ENCODE assay signal across 1 cellular context in the genomic region with DNA sequence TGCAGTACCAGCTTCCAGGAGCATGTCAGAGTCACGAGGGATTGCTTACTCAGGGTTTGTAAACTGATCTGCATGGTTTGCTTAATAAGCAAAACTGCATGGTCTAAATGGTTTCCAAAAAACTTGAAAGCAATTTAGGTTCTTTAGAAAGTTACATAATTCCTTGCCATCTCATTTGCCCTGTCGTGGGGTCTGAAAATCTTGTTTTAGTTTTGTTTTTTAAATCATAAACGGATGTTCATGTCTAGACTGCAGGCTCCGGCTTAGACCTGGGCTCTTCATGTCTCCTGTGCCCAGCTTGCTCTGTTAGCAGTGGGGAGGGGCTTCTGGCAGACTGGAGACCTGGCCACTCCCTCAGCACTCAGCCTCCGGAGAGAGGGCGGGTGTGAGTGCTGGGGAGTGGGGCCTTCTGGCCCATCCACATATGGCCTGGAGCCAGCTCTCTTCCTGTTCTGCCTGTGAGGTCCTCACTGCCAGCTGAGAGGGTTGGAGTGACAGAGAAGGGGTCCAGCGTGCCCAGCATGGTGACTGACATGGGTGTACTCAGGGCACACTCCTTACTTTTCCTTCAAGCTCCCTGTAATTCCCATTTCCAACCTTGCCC.
TF ChIP-seq lines count a peak whose summit lies in the region.

No MANE protein-coding gene starts in this region.

TF ChIP-seq in HEK293, 187 proteins besides CTCF, POLR2A, EP300 and RAD21 (continued from another document and continues in another):
- TF ChIP-seq, protein P1, sequence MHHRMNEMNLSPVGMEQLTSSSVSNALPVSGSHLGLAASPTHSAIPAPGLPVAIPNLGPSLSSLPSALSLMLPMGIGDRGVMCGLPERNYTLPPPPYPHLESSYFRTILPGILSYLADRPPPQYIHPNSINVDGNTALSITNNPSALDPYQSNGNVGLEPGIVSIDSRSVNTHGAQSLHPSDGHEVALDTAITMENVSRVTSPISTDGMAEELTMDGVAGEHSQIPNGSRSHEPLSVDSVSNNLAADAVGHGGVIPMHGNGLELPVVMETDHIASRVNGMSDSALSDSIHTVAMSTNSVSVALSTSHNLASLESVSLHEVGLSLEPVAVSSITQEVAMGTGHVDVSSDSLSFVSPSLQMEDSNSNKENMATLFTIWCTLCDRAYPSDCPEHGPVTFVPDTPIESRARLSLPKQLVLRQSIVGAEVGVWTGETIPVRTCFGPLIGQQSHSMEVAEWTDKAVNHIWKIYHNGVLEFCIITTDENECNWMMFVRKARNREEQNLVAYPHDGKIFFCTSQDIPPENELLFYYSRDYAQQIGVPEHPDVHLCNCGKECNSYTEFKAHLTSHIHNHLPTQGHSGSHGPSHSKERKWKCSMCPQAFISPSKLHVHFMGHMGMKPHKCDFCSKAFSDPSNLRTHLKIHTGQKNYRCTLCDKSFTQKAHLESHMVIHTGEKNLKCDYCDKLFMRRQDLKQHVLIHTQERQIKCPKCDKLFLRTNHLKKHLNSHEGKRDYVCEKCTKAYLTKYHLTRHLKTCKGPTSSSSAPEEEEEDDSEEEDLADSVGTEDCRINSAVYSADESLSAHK (tag by site-specific recombination; IDR thresholded peaks at IDR 0.05) = no peak
- no peak for TF ChIP-seq ZFP3 (tag by site-specific recombination; IDR thresholded peaks at IDR 0.05; ENCODE audit: low read depth)
- no peak for TF ChIP-seq ZNF146 (tag by site-specific recombination; IDR thresholded peaks at IDR 0.05)
- no peak for TF ChIP-seq ZFP69B (tag by site-specific recombination; IDR thresholded peaks at IDR 0.05)
- TF ChIP-seq MZF1 (tag by site-specific recombination; IDR thresholded peaks at IDR 0.05; ENCODE audit: borderline replicate concordance) = no peak
- TF ChIP-seq, protein P2, sequence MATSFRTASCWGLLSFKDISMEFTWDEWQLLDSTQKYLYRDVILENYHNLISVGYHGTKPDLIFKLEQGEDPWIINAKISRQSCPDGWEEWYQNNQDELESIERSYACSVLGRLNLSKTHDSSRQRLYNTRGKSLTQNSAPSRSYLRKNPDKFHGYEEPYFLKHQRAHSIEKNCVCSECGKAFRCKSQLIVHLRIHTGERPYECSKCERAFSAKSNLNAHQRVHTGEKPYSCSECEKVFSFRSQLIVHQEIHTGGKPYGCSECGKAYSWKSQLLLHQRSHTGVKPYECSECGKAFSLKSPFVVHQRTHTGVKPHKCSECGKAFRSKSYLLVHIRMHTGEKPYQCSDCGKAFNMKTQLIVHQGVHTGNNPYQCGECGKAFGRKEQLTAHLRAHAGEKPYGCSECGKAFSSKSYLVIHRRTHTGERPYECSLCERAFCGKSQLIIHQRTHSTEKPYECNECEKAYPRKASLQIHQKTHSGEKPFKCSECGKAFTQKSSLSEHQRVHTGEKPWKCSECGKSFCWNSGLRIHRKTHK (tag by site-specific recombination; IDR thresholded peaks at IDR 0.05) = no peak
- no peak for TF ChIP-seq GLI2 (tag by site-specific recombination; IDR thresholded peaks at IDR 0.05; ENCODE audit: borderline replicate concordance, low read depth)
- TF ChIP-seq ZNF114 (tag by site-specific recombination; IDR thresholded peaks at IDR 0.05) = no peak
- no peak for TF ChIP-seq ZNF274 (IDR thresholded peaks at IDR 0.05; ENCODE audit: low read length)
- TF ChIP-seq ZNF274 (tag by site-specific recombination; IDR thresholded peaks at IDR 0.05; ENCODE audit: borderline replicate concordance) = no peak
- TF ChIP-seq ZNF341 (tag by site-specific recombination; IDR thresholded peaks at IDR 0.05; ENCODE audit: low read depth) = peak; percentile 26
- no peak for TF ChIP-seq ZBTB20 (tag by site-specific recombination; IDR thresholded peaks at IDR 0.05)
- no peak for TF ChIP-seq ZNF138 (tag by site-specific recombination; IDR thresholded peaks at IDR 0.05; ENCODE audit: borderline replicate concordance)
- no peak for TF ChIP-seq SP7 (tag by site-specific recombination; IDR thresholded peaks at IDR 0.05)
- TF ChIP-seq HOXD13 (CRISPR knock-in tag; IDR thresholded peaks at IDR 0.05; ENCODE audit: borderline replicate concordance) = no peak
- TF ChIP-seq, protein P3, sequence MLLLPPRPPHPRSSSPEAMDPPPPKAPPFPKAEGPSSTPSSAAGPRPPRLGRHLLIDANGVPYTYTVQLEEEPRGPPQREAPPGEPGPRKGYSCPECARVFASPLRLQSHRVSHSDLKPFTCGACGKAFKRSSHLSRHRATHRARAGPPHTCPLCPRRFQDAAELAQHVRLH (tag by site-specific recombination; IDR thresholded peaks at IDR 0.05) = no peak
- no peak for TF ChIP-seq WT1 (tag by site-specific recombination; IDR thresholded peaks at IDR 0.05)
- no peak for TF ChIP-seq ZNF514 (tag by site-specific recombination; IDR thresholded peaks at IDR 0.05)
- TF ChIP-seq ZNF350 (tag by site-specific recombination; IDR thresholded peaks at IDR 0.05) = no peak
- TF ChIP-seq ZNF585B (tag by site-specific recombination; IDR thresholded peaks at IDR 0.05) = no peak
- no peak for TF ChIP-seq ZXDB (tag by site-specific recombination; IDR thresholded peaks at IDR 0.05)
- TF ChIP-seq ZNF747 (tag by site-specific recombination; IDR thresholded peaks at IDR 0.05) = no peak
- no peak for TF ChIP-seq BCL11B (tag by site-specific recombination; IDR thresholded peaks at IDR 0.05; ENCODE audit: low read depth)
- no peak for TF ChIP-seq SCRT1 (tag by site-specific recombination; IDR thresholded peaks at IDR 0.05; ENCODE audit: borderline replicate concordance)
- TF ChIP-seq, protein P4, sequence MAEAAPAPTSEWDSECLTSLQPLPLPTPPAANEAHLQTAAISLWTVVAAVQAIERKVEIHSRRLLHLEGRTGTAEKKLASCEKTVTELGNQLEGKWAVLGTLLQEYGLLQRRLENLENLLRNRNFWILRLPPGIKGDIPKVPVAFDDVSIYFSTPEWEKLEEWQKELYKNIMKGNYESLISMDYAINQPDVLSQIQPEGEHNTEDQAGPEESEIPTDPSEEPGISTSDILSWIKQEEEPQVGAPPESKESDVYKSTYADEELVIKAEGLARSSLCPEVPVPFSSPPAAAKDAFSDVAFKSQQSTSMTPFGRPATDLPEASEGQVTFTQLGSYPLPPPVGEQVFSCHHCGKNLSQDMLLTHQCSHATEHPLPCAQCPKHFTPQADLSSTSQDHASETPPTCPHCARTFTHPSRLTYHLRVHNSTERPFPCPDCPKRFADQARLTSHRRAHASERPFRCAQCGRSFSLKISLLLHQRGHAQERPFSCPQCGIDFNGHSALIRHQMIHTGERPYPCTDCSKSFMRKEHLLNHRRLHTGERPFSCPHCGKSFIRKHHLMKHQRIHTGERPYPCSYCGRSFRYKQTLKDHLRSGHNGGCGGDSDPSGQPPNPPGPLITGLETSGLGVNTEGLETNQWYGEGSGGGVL (tag by site-specific recombination; IDR thresholded peaks at IDR 0.05) = no peak
- TF ChIP-seq, protein P5, sequence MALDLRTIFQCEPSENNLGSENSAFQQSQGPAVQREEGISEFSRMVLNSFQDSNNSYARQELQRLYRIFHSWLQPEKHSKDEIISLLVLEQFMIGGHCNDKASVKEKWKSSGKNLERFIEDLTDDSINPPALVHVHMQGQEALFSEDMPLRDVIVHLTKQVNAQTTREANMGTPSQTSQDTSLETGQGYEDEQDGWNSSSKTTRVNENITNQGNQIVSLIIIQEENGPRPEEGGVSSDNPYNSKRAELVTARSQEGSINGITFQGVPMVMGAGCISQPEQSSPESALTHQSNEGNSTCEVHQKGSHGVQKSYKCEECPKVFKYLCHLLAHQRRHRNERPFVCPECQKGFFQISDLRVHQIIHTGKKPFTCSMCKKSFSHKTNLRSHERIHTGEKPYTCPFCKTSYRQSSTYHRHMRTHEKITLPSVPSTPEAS (tag by site-specific recombination; IDR thresholded peaks at IDR 0.05) = no peak
- no peak for TF ChIP-seq ZNF555 (tag by site-specific recombination; conservative IDR thresholded peaks at IDR 0.05)
- no peak for TF ChIP-seq ZNF624 (tag by site-specific recombination; IDR thresholded peaks at IDR 0.05)
- TF ChIP-seq TCF7L2 (IDR thresholded peaks at IDR 0.05; ENCODE audit: borderline replicate concordance, low read depth, low read length) = no peak
- TF ChIP-seq, protein P6, sequence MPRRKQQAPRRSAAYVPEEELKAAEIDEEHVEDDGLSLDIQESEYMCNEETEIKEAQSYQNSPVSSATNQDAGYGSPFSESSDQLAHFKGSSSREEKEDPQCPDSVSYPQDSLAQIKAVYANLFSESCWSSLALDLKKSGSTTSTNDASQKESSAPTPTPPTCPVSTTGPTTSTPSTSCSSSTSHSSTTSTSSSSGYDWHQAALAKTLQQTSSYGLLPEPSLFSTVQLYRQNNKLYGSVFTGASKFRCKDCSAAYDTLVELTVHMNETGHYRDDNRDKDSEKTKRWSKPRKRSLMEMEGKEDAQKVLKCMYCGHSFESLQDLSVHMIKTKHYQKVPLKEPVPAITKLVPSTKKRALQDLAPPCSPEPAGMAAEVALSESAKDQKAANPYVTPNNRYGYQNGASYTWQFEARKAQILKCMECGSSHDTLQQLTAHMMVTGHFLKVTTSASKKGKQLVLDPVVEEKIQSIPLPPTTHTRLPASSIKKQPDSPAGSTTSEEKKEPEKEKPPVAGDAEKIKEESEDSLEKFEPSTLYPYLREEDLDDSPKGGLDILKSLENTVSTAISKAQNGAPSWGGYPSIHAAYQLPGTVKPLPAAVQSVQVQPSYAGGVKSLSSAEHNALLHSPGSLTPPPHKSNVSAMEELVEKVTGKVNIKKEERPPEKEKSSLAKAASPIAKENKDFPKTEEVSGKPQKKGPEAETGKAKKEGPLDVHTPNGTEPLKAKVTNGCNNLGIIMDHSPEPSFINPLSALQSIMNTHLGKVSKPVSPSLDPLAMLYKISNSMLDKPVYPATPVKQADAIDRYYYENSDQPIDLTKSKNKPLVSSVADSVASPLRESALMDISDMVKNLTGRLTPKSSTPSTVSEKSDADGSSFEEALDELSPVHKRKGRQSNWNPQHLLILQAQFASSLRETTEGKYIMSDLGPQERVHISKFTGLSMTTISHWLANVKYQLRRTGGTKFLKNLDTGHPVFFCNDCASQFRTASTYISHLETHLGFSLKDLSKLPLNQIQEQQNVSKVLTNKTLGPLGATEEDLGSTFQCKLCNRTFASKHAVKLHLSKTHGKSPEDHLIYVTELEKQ (tag by site-specific recombination; IDR thresholded peaks at IDR 0.05; ENCODE audit: borderline replicate concordance) = no peak
- TF ChIP-seq, protein P7, sequence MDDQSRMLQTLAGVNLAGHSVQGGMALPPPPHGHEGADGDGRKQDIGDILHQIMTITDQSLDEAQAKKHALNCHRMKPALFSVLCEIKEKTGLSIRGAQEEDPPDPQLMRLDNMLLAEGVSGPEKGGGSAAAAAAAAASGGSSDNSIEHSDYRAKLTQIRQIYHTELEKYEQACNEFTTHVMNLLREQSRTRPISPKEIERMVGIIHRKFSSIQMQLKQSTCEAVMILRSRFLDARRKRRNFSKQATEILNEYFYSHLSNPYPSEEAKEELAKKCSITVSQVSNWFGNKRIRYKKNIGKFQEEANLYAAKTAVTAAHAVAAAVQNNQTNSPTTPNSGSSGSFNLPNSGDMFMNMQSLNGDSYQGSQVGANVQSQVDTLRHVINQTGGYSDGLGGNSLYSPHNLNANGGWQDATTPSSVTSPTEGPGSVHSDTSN (CRISPR knock-in tag; IDR thresholded peaks at IDR 0.05) = no peak
- no peak for TF ChIP-seq YY2 (tag by site-specific recombination; IDR thresholded peaks at IDR 0.05)
- no peak for TF ChIP-seq ZNF211 (tag by site-specific recombination; IDR thresholded peaks at IDR 0.05; ENCODE audit: low read depth)
- TF ChIP-seq, protein P8, sequence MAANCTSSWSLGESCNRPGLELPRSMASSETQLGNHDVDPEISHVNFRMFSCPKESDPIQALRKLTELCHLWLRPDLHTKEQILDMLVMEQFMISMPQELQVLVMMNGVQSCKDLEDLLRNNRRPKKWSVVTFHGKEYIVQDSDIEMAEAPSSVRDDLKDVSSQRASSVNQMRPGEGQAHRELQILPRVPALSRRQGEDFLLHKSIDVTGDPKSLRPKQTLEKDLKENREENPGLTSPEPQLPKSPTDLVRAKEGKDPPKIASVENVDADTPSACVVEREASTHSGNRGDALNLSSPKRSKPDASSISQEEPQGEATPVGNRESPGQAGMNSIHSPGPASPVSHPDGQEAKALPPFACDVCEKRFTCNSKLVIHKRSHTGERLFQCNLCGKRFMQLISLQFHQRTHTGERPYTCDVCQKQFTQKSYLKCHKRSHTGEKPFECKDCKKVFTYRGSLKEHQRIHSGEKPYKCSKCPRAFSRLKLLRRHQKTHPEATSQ (tag by site-specific recombination; IDR thresholded peaks at IDR 0.05) = no peak
- TF ChIP-seq ZNF155 (tag by site-specific recombination; IDR thresholded peaks at IDR 0.05) = no peak
- TF ChIP-seq ZNF544 (tag by site-specific recombination; IDR thresholded peaks at IDR 0.05) = no peak
- 0 out of 2 replicates have a peak, but pooled peaks have one; percentile 17 for TF ChIP-seq KLF9 (tag by site-specific recombination; IDR thresholded peaks at IDR 0.05; ENCODE audit: low read depth)
- TF ChIP-seq ZNF626 (tag by site-specific recombination; IDR thresholded peaks at IDR 0.05) = no peak
- TF ChIP-seq ZNF549 (tag by site-specific recombination; IDR thresholded peaks at IDR 0.05) = no peak
- no peak for TF ChIP-seq ZNF24 (tag by site-specific recombination; IDR thresholded peaks at IDR 0.05)
- TF ChIP-seq, protein P9, sequence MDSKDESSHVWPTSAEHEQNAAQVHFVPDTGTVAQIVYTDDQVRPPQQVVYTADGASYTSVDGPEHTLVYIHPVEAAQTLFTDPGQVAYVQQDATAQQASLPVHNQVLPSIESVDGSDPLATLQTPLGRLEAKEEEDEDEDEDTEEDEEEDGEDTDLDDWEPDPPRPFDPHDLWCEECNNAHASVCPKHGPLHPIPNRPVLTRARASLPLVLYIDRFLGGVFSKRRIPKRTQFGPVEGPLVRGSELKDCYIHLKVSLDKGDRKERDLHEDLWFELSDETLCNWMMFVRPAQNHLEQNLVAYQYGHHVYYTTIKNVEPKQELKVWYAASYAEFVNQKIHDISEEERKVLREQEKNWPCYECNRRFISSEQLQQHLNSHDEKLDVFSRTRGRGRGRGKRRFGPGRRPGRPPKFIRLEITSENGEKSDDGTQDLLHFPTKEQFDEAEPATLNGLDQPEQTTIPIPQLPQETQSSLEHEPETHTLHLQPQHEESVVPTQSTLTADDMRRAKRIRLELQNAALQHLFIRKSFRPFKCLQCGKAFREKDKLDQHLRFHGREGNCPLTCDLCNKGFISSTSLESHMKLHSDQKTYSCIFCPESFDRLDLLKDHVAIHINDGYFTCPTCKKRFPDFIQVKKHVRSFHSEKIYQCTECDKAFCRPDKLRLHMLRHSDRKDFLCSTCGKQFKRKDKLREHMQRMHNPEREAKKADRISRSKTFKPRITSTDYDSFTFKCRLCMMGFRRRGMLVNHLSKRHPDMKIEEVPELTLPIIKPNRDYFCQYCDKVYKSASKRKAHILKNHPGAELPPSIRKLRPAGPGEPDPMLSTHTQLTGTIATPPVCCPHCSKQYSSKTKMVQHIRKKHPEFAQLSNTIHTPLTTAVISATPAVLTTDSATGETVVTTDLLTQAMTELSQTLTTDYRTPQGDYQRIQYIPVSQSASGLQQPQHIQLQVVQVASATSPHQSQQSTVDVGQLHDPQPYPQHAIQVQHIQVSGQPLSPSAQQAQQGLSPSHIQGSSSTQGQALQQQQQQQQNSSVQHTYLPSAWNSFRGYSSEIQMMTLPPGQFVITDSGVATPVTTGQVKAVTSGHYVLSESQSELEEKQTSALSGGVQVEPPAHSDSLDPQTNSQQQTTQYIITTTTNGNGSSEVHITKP (tag by site-specific recombination; IDR thresholded peaks at IDR 0.05) = no peak
- no peak for TF ChIP-seq ZNF48 (tag by site-specific recombination; IDR thresholded peaks at IDR 0.05)
- no peak for TF ChIP-seq YY1 (tag by site-specific recombination; IDR thresholded peaks at IDR 0.05)
- no peak for TF ChIP-seq ZNF623 (tag by site-specific recombination; IDR thresholded peaks at IDR 0.05)
- no peak for TF ChIP-seq ZNF510 (tag by site-specific recombination; IDR thresholded peaks at IDR 0.05; ENCODE audit: insufficient replicate concordance)
- TF ChIP-seq ZNF335 (tag by site-specific recombination; conservative IDR thresholded peaks at IDR 0.05) = peak; percentile 76
- TF ChIP-seq ZNF660 (tag by site-specific recombination; IDR thresholded peaks at IDR 0.05) = peak; percentile 76
- TF ChIP-seq BCL11A (tag by site-specific recombination; IDR thresholded peaks at IDR 0.05; ENCODE audit: low read depth) = no peak
